Comparison of ENCODE assay signal across 23 cellular contexts in the genomic region with DNA sequence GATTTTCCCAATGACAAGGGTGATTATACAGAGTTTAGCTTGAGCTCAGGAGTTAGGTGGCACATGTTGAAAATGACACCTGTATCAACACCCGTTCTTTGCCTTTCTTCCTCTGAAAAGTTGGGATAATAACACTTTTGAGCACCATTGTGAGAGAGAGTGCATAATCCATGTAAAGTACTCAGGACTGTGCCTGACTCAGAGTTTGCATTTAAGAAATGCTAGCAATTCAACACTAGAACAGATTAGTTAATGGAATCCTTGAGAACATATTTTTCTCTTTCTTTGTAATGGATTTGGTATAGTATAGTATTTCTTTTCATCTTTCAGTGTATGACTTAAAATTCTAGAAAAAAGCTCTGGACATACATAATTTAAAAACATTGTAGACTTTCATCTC.
"Had no signal": no experiment of that assay in that cellular context is flagged by ENCODE, and none has a peak within 500 bp of the region (broad histone marks: within the 10 kb centered on the region; RNA-seq: fewer than 3 reads in every experiment).

No MANE protein-coding gene starts in this region.

- DNase-seq: colonic mucosa; dermis blood vessel endothelial cell; effector memory CD4-positive, alpha-beta T cell; erythroblast; gastrocnemius medialis; head of caudate nucleus; left cardiac atrium; left ventricle myocardium superior; lower lobe of right lung; midbrain; naive thymus-derived CD4-positive, alpha-beta T cell; right lobe of liver; stimulated activated CD4-positive, alpha-beta T cell treated with anti-CD3 and anti-CD28 coated beads, Interleukin-2, amount 100 ng/mL, for 24 hours; stimulated activated CD4-positive, alpha-beta T cell treated with anti-CD3 and anti-CD28 coated beads, Interleukin-4, amount 100 ng/mL, for 24 hours; stimulated activated naive CD4-positive, alpha-beta T cell treated with Interleukin-2 at 50 U/mL for 16 hours; stomach; thyroid gland had no signal

- H3K79me2 ChIP-seq: parathyroid adenoma had no signal

- H3K27me3 ChIP-seq: colonic mucosa, gastrocnemius medialis, neural progenitor cell, right lobe of liver, stomach, thyroid gland, vagina had no signal

- H3K27ac ChIP-seq: colonic mucosa, gastrocnemius medialis, lower lobe of right lung, neural progenitor cell, parathyroid adenoma, right lobe of liver, stomach, thyroid gland, vagina had no signal

- H3K9me3 Mint-ChIP-seq: naive thymus-derived CD4-positive, alpha-beta T cell; nephron; neural progenitor cell had no signal

- H3K27me3 Mint-ChIP-seq: progenitor cell of endocrine pancreas had no signal

- H3K9ac ChIP-seq: neural progenitor cell, parathyroid adenoma had no signal

- H2AFZ ChIP-seq: neural progenitor cell, parathyroid adenoma had no signal

- H3K36me3 Mint-ChIP-seq: naive thymus-derived CD4-positive, alpha-beta T cell; neural progenitor cell; stimulated activated effector memory CD8-positive, alpha-beta T cell treated with anti-CD3 and anti-CD28 coated beads, Interleukin-12 subunit alpha, Interleukin-12 subunit beta, amount 100 ng/mL, for 72 hours had no signal

- H3K4me3 ChIP-seq: colonic mucosa, gastrocnemius medialis, lower lobe of right lung, neural progenitor cell, right lobe of liver, stomach, thyroid gland, vagina had no signal

- H3K4me3 Mint-ChIP-seq: naive thymus-derived CD4-positive, alpha-beta T cell; nephron; neural progenitor cell; stimulated activated effector memory CD8-positive, alpha-beta T cell treated with anti-CD3 and anti-CD28 coated beads, Interleukin-12 subunit alpha, Interleukin-12 subunit beta, amount 100 ng/mL, for 72 hours had no signal

- H3K4me1 ChIP-seq: colonic mucosa, gastrocnemius medialis, lower lobe of right lung, parathyroid adenoma, right lobe of liver, stomach had no signal

- H3K4me1 Mint-ChIP-seq: naive thymus-derived CD4-positive, alpha-beta T cell; nephron; stimulated activated effector memory CD8-positive, alpha-beta T cell treated with anti-CD3 and anti-CD28 coated beads, Interleukin-12 subunit alpha, Interleukin-12 subunit beta, amount 100 ng/mL, for 72 hours had no signal

- H3K27ac Mint-ChIP-seq: naive thymus-derived CD4-positive, alpha-beta T cell; nephron; neural progenitor cell; progenitor cell of endocrine pancreas; stimulated activated effector memory CD8-positive, alpha-beta T cell treated with anti-CD3 and anti-CD28 coated beads, Interleukin-12 subunit alpha, Interleukin-12 subunit beta, amount 100 ng/mL, for 72 hours had no signal

- ATAC-seq: gastrocnemius medialis; left ventricle myocardium superior; naive thymus-derived CD4-positive, alpha-beta T cell; right lobe of liver; stimulated activated effector memory CD8-positive, alpha-beta T cell treated with anti-CD3 and anti-CD28 coated beads, Interleukin-12 subunit alpha, Interleukin-12 subunit beta, amount 100 ng/mL, for 72 hours had no signal

- H3K4me2 ChIP-seq: neural progenitor cell had no signal

- H3K36me3 ChIP-seq: colonic mucosa, gastrocnemius medialis, lower lobe of right lung, neural progenitor cell, right lobe of liver, stomach, thyroid gland, vagina had no signal

- H3K9me3 ChIP-seq: colonic mucosa, gastrocnemius medialis, lower lobe of right lung, right lobe of liver, stomach, thyroid gland, vagina had no signal
